In genomic region chr3:15326673-15327072, GRCh38 we compare ENCODE assay signal across 25 cellular contexts. TPM values are rescaled to one million over a fixed set of nuclear protein-coding genes. Genes with fewer than 3 reads are reported as not detected.
DNase-seq lines count a peak whose midpoint lies in the region; ATAC-seq and TF ChIP-seq lines count a peak whose summit lies in the region.
"Had no signal": no experiment of that assay in that cellular context is flagged by ENCODE, and none has a peak within 500 bp of the region (broad histone marks: within the 10 kb centered on the region; RNA-seq: fewer than 3 reads in every experiment).

No MANE protein-coding gene starts in this region.

- H3K27ac Mint-ChIP-seq in naive B cell, result peak overlapping the region in 4 of 6 donors; percentile 20 to 87 (median 48)

- no peak for TF ChIP-seq CTCF in DND-41 (IDR thresholded peaks at IDR 0.05; ENCODE audit: borderline replicate concordance, extremely low read depth, low read length, poor library complexity, severe bottlenecking)
- no peak for TF ChIP-seq CTCF in VCaP (conservative IDR thresholded peaks at IDR 0.05)
- TF ChIP-seq CTCF in BE2C (IDR thresholded peaks at IDR 0.05; ENCODE audit: low read depth, low read length), result no peak

- no peaks in the 10 kb centered on the region for H3K27me3 Mint-ChIP-seq in naive B cell

- H3K4me1 ChIP-seq in DND-41 (ENCODE audit: insufficient read depth, low read length) (peaks cover 75% of the 10 kb centered on the region), subcutaneous abdominal adipose tissue (ENCODE audit: control insufficient read depth in 5 of 5, insufficient read depth in 5 of 5, low read length in 5 of 5) (peaks cover 34 to 92% (median 89%) of the 10 kb centered on the region in 5 donors), BE2C (0 out of 2 replicates have a peak, but pooled peaks cover 3% of the 10 kb centered on the region)

- DNase-seq in DND-41, result no peak
- no peak for DNase-seq in naive B cell
- no peak for DNase-seq in BE2C
- DNase-seq in activated CD4-positive, CD25-positive, alpha-beta regulatory T cell treated with anti-CD3 and anti-CD28 coated beads, Interleukin-2, amount 50 U/mL, for 72 hours, result no peak
- DNase-seq: ACHN; activated CD4-positive, alpha-beta T cell treated with anti-CD3 and anti-CD28 coated beads, Interleukin-2, amount 50 U/mL, for 1 hour; activated T-cell treated with anti-CD3 and anti-CD28 coated beads, Interleukin-2, amount 50 U/mL, for 4 hours; dorsolateral prefrontal cortex; GDM1; H9; KG1; kidney; MV-4-11; OCI-M1; stimulated activated naive CD4-positive, alpha-beta T cell treated with Interleukin-2 at 50 U/mL for 16 hours; upper lobe of right lung had no signal

- peaks cover 33 to 38% of the 10 kb centered on the region in 2 donors for H3K36me3 Mint-ChIP-seq in naive B cell
- H3K36me3 Mint-ChIP-seq: neural progenitor cell had no signal

- H3K9ac ChIP-seq in DND-41 (ENCODE audit: low read depth, low read length) (no peak overlapping the region), subcutaneous abdominal adipose tissue (ENCODE audit: low read length in 5 of 5) (no peak overlapping the region)
- H3K9ac ChIP-seq: BLaER1, neural progenitor cell had no signal

- H3K79me2 ChIP-seq in DND-41 (ENCODE audit: insufficient read depth, low read length), result peaks cover 72% of the 10 kb centered on the region

- ATAC-seq in DND-41 (ENCODE audit: insufficient read depth, low read depth) (no peak), naive B cell (ENCODE audit: low read depth in 2 of 2) (no peak), HG03175 (IDR thresholded peaks at IDR 0.05; ENCODE audit: unreplicated experiment) (no peak), HG02642 (IDR thresholded peaks at IDR 0.05; ENCODE audit: poor library complexity, unreplicated experiment) (no peak)
- ATAC-seq: activated T-cell treated with anti-CD3 and anti-CD28 coated beads, Interleukin-2, amount 50 U/mL, for 4 hours; Right ventricle myocardium inferior; sciatic nerve; upper lobe of right lung had no signal

- no peaks in the 10 kb centered on the region for H3K9me3 Mint-ChIP-seq in naive B cell
- H3K9me3 Mint-ChIP-seq: activated T-cell treated with anti-CD3 and anti-CD28 coated beads, Interleukin-2, amount 50 U/mL, for 4 hours; H9; neural progenitor cell had no signal

- H3K4me1 Mint-ChIP-seq in naive B cell, result peaks cover 62 to 96% (median 91%) of the 10 kb centered on the region in 3 donors

- H3K27me3 ChIP-seq in DND-41 (ENCODE audit: insufficient read depth, low read length, poor library complexity) (peaks cover 5% of the 10 kb centered on the region), subcutaneous abdominal adipose tissue (ENCODE audit: control insufficient read depth in 5 of 5, insufficient read depth in 4 of 5, low read length in 5 of 5) (no peaks in the 10 kb centered on the region), BE2C (no peaks in the 10 kb centered on the region)
- H3K27me3 ChIP-seq: dorsolateral prefrontal cortex, upper lobe of right lung had no signal

- H3K36me3 ChIP-seq in DND-41 (ENCODE audit: insufficient read depth, low read length) (peaks cover 31% of the 10 kb centered on the region), subcutaneous abdominal adipose tissue (ENCODE audit: control insufficient read depth in 5 of 5, insufficient read depth in 5 of 5, low read length in 5 of 5) (peaks cover 2 to 26% (median 10%) of the 10 kb centered on the region in 5 donors), BE2C (no peaks in the 10 kb centered on the region)
- H3K36me3 ChIP-seq: BLaER1, neural progenitor cell had no signal

- H3K4me2 ChIP-seq in DND-41 (ENCODE audit: insufficient read depth, low read length), result no peak overlapping the region
- H3K4me2 ChIP-seq: neural progenitor cell had no signal

- no peak overlapping the region for H2AFZ ChIP-seq in DND-41 (ENCODE audit: low read depth, low read length)
- H2AFZ ChIP-seq: neural progenitor cell had no signal

- H4K20me1 ChIP-seq in DND-41 (ENCODE audit: insufficient read depth, low read length), result peaks cover 3% of the 10 kb centered on the region; the same call in 1 of the 2 replicates

- peak overlapping the region in 5 of 8 donors; percentile 3 to 77 (median 43) for H3K4me3 Mint-ChIP-seq in naive B cell
- H3K4me3 Mint-ChIP-seq: activated T-cell treated with anti-CD3 and anti-CD28 coated beads, Interleukin-2, amount 50 U/mL, for 4 hours; H9; neural progenitor cell had no signal

- H3K4me3 ChIP-seq in DND-41 (ENCODE audit: low read depth in 1 of 2, low read length in 2 of 2) (no peak overlapping the region), subcutaneous abdominal adipose tissue (ENCODE audit: low read depth in 1 of 5, low read length in 5 of 5) (no peak overlapping the region), BE2C (ENCODE audit: low read depth, low read length) (no peak overlapping the region)
- H3K4me3 ChIP-seq: BLaER1, lung, neural progenitor cell had no signal

- H3K9me3 ChIP-seq in DND-41 (ENCODE audit: insufficient read depth, low read length, severe bottlenecking) (no peaks in the 10 kb centered on the region), subcutaneous abdominal adipose tissue (ENCODE audit: control insufficient read depth in 5 of 5, low read length in 5 of 5) (no peaks in the 10 kb centered on the region), BE2C (no peaks in the 10 kb centered on the region)
- H3K9me3 ChIP-seq: BLaER1, upper lobe of right lung had no signal

- H3K27ac ChIP-seq in DND-41 (ENCODE audit: low read length), result peak overlapping the region; percentile 37
- H3K27ac ChIP-seq in VCaP, result peak overlapping the region; percentile 78
- H3K27ac ChIP-seq in subcutaneous abdominal adipose tissue (ENCODE audit: low read depth, low read length), result peak overlapping the region; percentile 88
- H3K27ac ChIP-seq: BLaER1, neural progenitor cell had no signal

RNA-seq across cellular contexts. Expression of gene SH3BP5, which starts 5.7 kb away (rescaled TPM):
- polyA plus RNA-seq in naive B cell (ENCODE audit: low read depth in 6 of 6), result 100 to 1,000 TPM in 5 of 6 donors, 10 to 100 TPM in 1; 71.3 to 177 (median 131) TPM
- 7.5 TPM for polyA plus RNA-seq in BE2C (2012; ENCODE audit: insufficient read depth, insufficient read length, low read depth)

Comparison
In these comparisons a context has a peak if more than half of its experiments do, and no peak if none do; other contexts are left out.
1. H3K27ac ChIP-seq: peak in every context shown above with its lines; median percentile 88 in subcutaneous abdominal adipose tissue; 78 in VCaP; 37 in DND-41.